28 cellular contexts compared by ENCODE assay signal in the genomic region with DNA sequence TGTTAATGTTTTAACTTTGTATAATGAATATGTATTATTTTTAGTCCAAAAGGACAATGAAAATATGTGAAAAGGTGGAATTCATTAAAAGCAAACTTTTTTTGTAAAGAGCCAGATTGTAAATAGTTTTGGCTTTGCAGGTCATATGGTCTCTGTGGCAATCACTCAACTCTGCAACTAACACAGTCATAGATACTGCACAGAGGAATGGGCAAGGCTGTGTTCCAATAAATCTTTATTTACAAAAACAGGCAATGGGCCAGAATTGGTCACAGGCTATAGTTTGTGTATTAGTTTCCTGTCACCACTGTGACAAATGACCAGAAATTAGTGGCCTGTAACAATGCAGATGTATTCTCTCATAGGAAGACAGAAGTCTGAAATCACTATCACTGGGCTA.
"Had no signal": no experiment of that assay in that cellular context is flagged by ENCODE, and none has a peak within 500 bp of the region (broad histone marks: within the 10 kb centered on the region; RNA-seq: fewer than 3 reads in every experiment).

No MANE protein-coding gene starts in this region.

- H3K27ac ChIP-seq: left lung, lower lobe of right lung, pancreas, prostate gland, sigmoid colon, spleen, suprapubic skin, thoracic aorta, tibial artery, upper lobe of right lung had no signal

- DNase-seq: hypothalamus; immature natural killer cell; kidney; left lung; lower lobe of right lung; mammary epithelial cell; mesenchymal stem cell; nucleus accumbens; pancreas; posterior cingulate gyrus; retina; right cardiac atrium; sigmoid colon; small intestine; spleen; stimulated activated CD4-positive, alpha-beta T cell treated with anti-CD3 and anti-CD28 coated beads, Interleukin-4, amount 100 ng/mL, for 24 hours; stimulated activated naive CD4-positive, alpha-beta T cell; tibial artery; trophoblast cell; upper lobe of right lung had no signal

- H3K4me1 ChIP-seq: lower lobe of right lung, pancreas, prostate gland, sigmoid colon, spleen, suprapubic skin, upper lobe of right lung had no signal

- H3K36me3 ChIP-seq: left lung, lower lobe of right lung, pancreas, prostate gland, sigmoid colon, spleen, suprapubic skin, thoracic aorta, tibial artery, upper lobe of right lung had no signal

- ATAC-seq: left colon; left lung; lower lobe of right lung; naive thymus-derived CD8-positive, alpha-beta T cell; pancreas; right cardiac atrium; stimulated activated effector memory CD8-positive, alpha-beta T cell treated with anti-CD3 and anti-CD28 coated beads, Interleukin-12 subunit alpha, Interleukin-12 subunit beta, amount 100 ng/mL, for 72 hours; upper lobe of right lung had no signal

- FAIRE-seq: islet of Langerhans, kidney, pancreas, small intestine, urothelium cell line had no signal

- H3K27me3 ChIP-seq: left lung, pancreas, sigmoid colon, suprapubic skin, tibial artery, upper lobe of right lung had no signal

- H3K9me3 ChIP-seq: left lung, pancreas, prostate gland, suprapubic skin, thoracic aorta, tibial artery, upper lobe of right lung had no signal

- H3K4me3 ChIP-seq: left lung, lower lobe of right lung, pancreas, prostate gland, sigmoid colon, spleen, suprapubic skin, thoracic aorta, tibial artery, upper lobe of right lung had no signal
